In the genomic region with DNA sequence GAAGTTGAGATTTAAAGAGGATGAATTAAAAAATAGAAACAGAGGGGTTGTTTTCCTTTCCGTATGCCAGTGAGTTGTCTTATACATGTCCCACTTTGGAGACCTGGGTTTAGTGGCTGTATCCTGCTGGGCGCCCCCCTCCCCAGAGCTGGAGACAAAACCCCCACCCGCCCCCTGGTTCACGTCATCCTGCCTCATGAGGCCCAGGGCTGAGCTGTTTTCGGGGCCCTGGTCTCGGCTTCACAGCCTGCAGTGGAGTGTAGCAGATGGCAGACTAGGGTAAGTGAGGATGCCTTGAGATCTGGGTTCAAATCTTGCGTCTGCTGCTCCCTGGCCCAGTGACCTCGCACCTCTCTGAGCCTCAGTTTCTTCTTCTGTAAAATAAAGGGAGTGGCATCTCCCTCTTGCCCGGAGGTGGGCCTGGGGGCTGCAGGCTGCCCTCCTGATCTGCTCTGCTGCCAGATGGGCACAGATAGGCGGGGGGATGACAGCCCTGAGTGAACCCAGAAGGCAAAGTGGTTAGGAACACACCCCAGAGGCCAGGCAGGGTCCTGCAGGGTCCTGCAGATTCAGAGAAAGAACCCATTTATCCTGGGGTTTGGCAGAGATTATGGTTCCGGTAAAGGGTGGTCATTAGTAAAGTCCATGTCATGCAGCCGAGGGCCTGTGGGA, we compare ENCODE assay signal across 8 cellular contexts. TPM values are rescaled to one million over a fixed set of nuclear protein-coding genes. Genes with fewer than 3 reads are reported as not detected.
DNase-seq lines count a peak whose midpoint lies in the region; ATAC-seq and TF ChIP-seq lines count a peak whose summit lies in the region.

No MANE protein-coding gene starts in this region.

- H3K27me3 ChIP-seq in SJSA1 (replicated peaks) (no peaks in the 10 kb centered on the region), rectal smooth muscle tissue (ENCODE audit: control insufficient read depth, insufficient read depth, low read length) (no peaks in the 10 kb centered on the region)

- H3K27ac ChIP-seq in SJSA1 (peak overlapping the region; percentile 77), epithelial cell of prostate (peak overlapping the region; percentile 81), rectal smooth muscle tissue (ENCODE audit: low read depth, low read length) (peak overlapping the region; percentile 62)

- peak; percentile 42; the same call in 1 of the 3 replicates for TF ChIP-seq CTCF in GM12872 (IDR thresholded peaks at IDR 0.05; ENCODE audit: insufficient read depth, low read depth, low read length)

- no peak for DNase-seq in SJSA1 (ENCODE audit: low read depth in 1 of 2, low spot score in 2 of 2)
- no peak for DNase-seq in epithelial cell of prostate (ENCODE audit: low read depth, low spot score)
- DNase-seq in DMS153 (lab: John Stamatoyannopoulos, UW) = no peak
- no peak for DNase-seq in NCI-H446 (lab: John Stamatoyannopoulos, UW)
- no peak for DNase-seq in NCI-H1105 (lab: John Stamatoyannopoulos, UW)

- H3K4me1 ChIP-seq in SJSA1 (replicated peaks) (peaks cover 47% of the 10 kb centered on the region), rectal smooth muscle tissue (ENCODE audit: control insufficient read depth, insufficient read depth, low read length) (peaks cover 6% of the 10 kb centered on the region)

- H3K4me3 ChIP-seq in SJSA1 (no peak overlapping the region), rectal smooth muscle tissue (ENCODE audit: low read length) (no peak overlapping the region)

- no peak for ATAC-seq in GM19463 (IDR thresholded peaks at IDR 0.05; ENCODE audit: unreplicated experiment)

- no peaks in the 10 kb centered on the region for H3K36me3 ChIP-seq in SJSA1
- H3K36me3 ChIP-seq in rectal smooth muscle tissue (ENCODE audit: control insufficient read depth, insufficient read depth, low read length) = no peaks in the 10 kb centered on the region

- no peak overlapping the region for H3K9ac ChIP-seq in rectal smooth muscle tissue (ENCODE audit: low read length)

- no peaks in the 10 kb centered on the region for H3K9me3 ChIP-seq in SJSA1 (replicated peaks)

RNA-seq across cellular contexts. Expression of gene SOCS3, which starts 45.1 kb away (rescaled TPM):
- 44.7 and 71.9 TPM in 2 replicates for total RNA-seq in SJSA1 (2014; rRNA removed; shearing (Covaris generic))
